Comparison of ENCODE assay signal across 8 cellular contexts in genomic region chr2:201257941-201258665, GRCh38. TPM values are rescaled to one million over a fixed set of nuclear protein-coding genes. Genes with fewer than 3 reads are reported as not detected.
DNase-seq lines count a peak whose midpoint lies in the region; ATAC-seq and TF ChIP-seq lines count a peak whose summit lies in the region.

No MANE protein-coding gene starts in this region.

- peaks cover 19% of the 10 kb centered on the region for H3K79me2 ChIP-seq in smooth muscle cell (ENCODE audit: low read depth)

- TF ChIP-seq CTCF in astrocyte of the cerebellum (IDR thresholded peaks at IDR 0.05; ENCODE audit: low read depth, low read length, missing control alignments) (no peak), smooth muscle cell (IDR thresholded peaks at IDR 0.05; ENCODE audit: borderline replicate concordance, insufficient read depth, poor library complexity, severe bottlenecking) (peak; percentile 9)

- no peaks in the 10 kb centered on the region for H3K4me1 ChIP-seq in smooth muscle cell (ENCODE audit: low read depth)

- no peaks in the 10 kb centered on the region for H3K27me3 ChIP-seq in smooth muscle cell (ENCODE audit: low read depth)

- H3K4me3 ChIP-seq in Jurkat, Clone E6-1 (ENCODE audit: low read length), result peak overlapping the region; percentile 51
- H3K4me3 ChIP-seq in astrocyte of the cerebellum (ENCODE audit: low read depth, low read length) (peak overlapping the region; percentile 68), iPS-18c (ENCODE audit: insufficient read depth, low read depth, low read length) (peak overlapping the region; percentile 32), smooth muscle cell (peak overlapping the region; percentile 63)

- peak overlapping the region; percentile 92 for H3K4me2 ChIP-seq in smooth muscle cell

- H2AFZ ChIP-seq in smooth muscle cell (ENCODE audit: low read depth), result peak overlapping the region; percentile 93

- 4% methylated on average over 11 of the region's 11 CpGs for WGBS in smooth muscle cell (ENCODE audit: low lambda C conversion rate)

- H3K27ac ChIP-seq in smooth muscle cell (ENCODE audit: low read depth), result peak overlapping the region; percentile 93

- H3F3A ChIP-seq in smooth muscle cell (ENCODE audit: low read depth), result no peaks in the 10 kb centered on the region

- no peaks in the 10 kb centered on the region for H4K20me1 ChIP-seq in smooth muscle cell (ENCODE audit: low read depth)

- H3K36me3 ChIP-seq in smooth muscle cell (ENCODE audit: low read depth), result no peaks in the 10 kb centered on the region

- DNase-seq in DMS53 (lab: John Stamatoyannopoulos, UW) (peak; percentile 95), T-helper 22 cell (ENCODE audit: low read depth) (peak; percentile 94), astrocyte of the cerebellum (ENCODE audit: low read depth) (peak; percentile 57), smooth muscle cell (lab: John Stamatoyannopoulos, UW; ENCODE audit: unreplicated experiment) (no peak), GOT3 (lab: John Stamatoyannopoulos, UW) (no peak)
- peak; percentile 99 for DNase-seq in Jurkat, Clone E6-1 (ENCODE audit: low read depth, low spot score)

- peak; percentile 60 for ATAC-seq in GM21619 (IDR thresholded peaks at IDR 0.05; ENCODE audit: unreplicated experiment)

- H3K9ac ChIP-seq in smooth muscle cell (ENCODE audit: low read depth), result peak overlapping the region; percentile 80

- in situ Hi-C loops in astrocyte of the cerebellum (cut with HindIII; ENCODE audit: low sequenced_read_pairs), result loop anchor here (10.0 kb wide), 1 partner anchor 107 kb away; no protein-coding TSS in a partner anchor

- H3K9me3 ChIP-seq in iPS-18c (ENCODE audit: control insufficient read depth, insufficient read depth, low read length) (no peaks in the 10 kb centered on the region), smooth muscle cell (replicated peaks; ENCODE audit: low read depth) (no peaks in the 10 kb centered on the region)

RNA-seq across cellular contexts. Expression of gene CASP8, which starts 2.2 kb away (rescaled TPM):
- polyA plus RNA-seq in Jurkat, Clone E6-1 (2012; ENCODE audit: insufficient read depth, insufficient read length), result 41.9 TPM
- 6.6 and 12.9 TPM in 2 replicates for total RNA-seq in smooth muscle cell
- polyA plus RNA-seq in smooth muscle cell, result 5.3 and 5.7 TPM in 2 replicates

Comparison
In these comparisons a context has a peak if more than half of its experiments do, and no peak if none do; other contexts are left out.
1. DNase-seq: peak in DMS53 (single experiment), Jurkat, Clone E6-1 (single experiment), T-helper 22 cell (single experiment) and astrocyte of the cerebellum (single experiment); none in smooth muscle cell (single experiment) and GOT3 (single experiment).
2. Peak in every context shown above with its lines, with median percentiles within 50 percentile points of each other: H3K4me3 ChIP-seq.